In genomic region chr6:91786474-91787184, GRCh38 we compare ENCODE assay signal across 22 cellular contexts.
"Had no signal": no experiment of that assay in that cellular context is flagged by ENCODE, and none has a peak within 500 bp of the region (broad histone marks: within the 10 kb centered on the region; RNA-seq: fewer than 3 reads in every experiment).

No MANE protein-coding gene starts in this region.

- ATAC-seq: activated T-cell treated with anti-CD3 and anti-CD28 coated beads, Interleukin-2, amount 50 U/mL, for 4 hours; left cardiac atrium; natural killer cell treated with Interleukin-12 subunit alpha and Interleukin-12 subunit beta and Interleukin-15 and Interleukin-18, amount 100 ng/mL, for 72 hours; right lobe of liver; stimulated activated naive B cell treated with anti-CD40 and anti-IgM and Interleukin-4, amounts not matched to agents 10 μg/mL and 1 μg/mL and 100 μg/mL, for 72 hours had no signal

- H3K27ac Mint-ChIP-seq: activated naive CD8-positive, alpha-beta T cell; activated T-helper 2 cell treated with anti-CD3 and anti-CD28 coated beads, Interferon-gamma antibody, Interleukin-2, Interleukin-4, amounts not matched to agents 10 μg/mL and 5 μg/mL and 100 μg/mL, durations not matched to agents 14 hours and 24 hours and 36 hours; natural killer cell treated with Interleukin-12 subunit alpha and Interleukin-12 subunit beta and Interleukin-15 and Interleukin-18, amount 100 ng/mL, for 72 hours; stimulated activated naive B cell treated with anti-CD40 and anti-IgM and Interleukin-4, amounts not matched to agents 10 μg/mL and 1 μg/mL and 100 μg/mL, for 72 hours had no signal

- H3K79me2 ChIP-seq: parathyroid adenoma had no signal

- H3K36me3 ChIP-seq: adrenal gland, ascending aorta, right lobe of liver, SJSA1, thoracic aorta, upper lobe of left lung had no signal

- H3K9ac ChIP-seq: parathyroid adenoma had no signal

- H3K36me3 Mint-ChIP-seq: activated naive CD8-positive, alpha-beta T cell; stimulated activated naive B cell treated with anti-CD40 and anti-IgM and Interleukin-4, amounts not matched to agents 10 μg/mL and 1 μg/mL and 100 μg/mL, for 72 hours had no signal

- H3K4me3 ChIP-seq: adrenal gland, ascending aorta, right lobe of liver, SJSA1, thoracic aorta, upper lobe of left lung had no signal

- H3K4me3 Mint-ChIP-seq: activated naive CD8-positive, alpha-beta T cell; activated T-cell treated with anti-CD3 and anti-CD28 coated beads, Interleukin-2, amount 50 U/mL, for 4 hours; natural killer cell treated with Interleukin-12 subunit alpha and Interleukin-12 subunit beta and Interleukin-15 and Interleukin-18, amount 100 ng/mL, for 72 hours; stimulated activated naive B cell treated with anti-CD40 and anti-IgM and Interleukin-4, amounts not matched to agents 10 μg/mL and 1 μg/mL and 100 μg/mL, for 72 hours had no signal

- H3K27ac ChIP-seq: adrenal gland, ascending aorta, epithelial cell of prostate, parathyroid adenoma, right lobe of liver, SJSA1, thoracic aorta, upper lobe of left lung had no signal

- DNase-seq: activated naive CD4-positive, alpha-beta T cell; activated T-cell treated with anti-CD3 and anti-CD28 coated beads, Interleukin-2, amount 50 U/mL, for 4 hours; adrenal gland; cerebellar nuclear complex; cortex of kidney; left cardiac atrium; nucleus accumbens; right lobe of liver; small intestine; stimulated activated CD4-positive, alpha-beta T cell treated with anti-CD3 and anti-CD28 coated beads, Interleukin-2, amount 100 ng/mL, for 24 hours; stimulated activated naive B cell treated with anti-CD40 and anti-IgM and Interleukin-4, amounts not matched to agents 10 μg/mL and 1 μg/mL and 100 μg/mL, for 72 hours; T-helper 9 cell; upper lobe of left lung had no signal

- FAIRE-seq: bronchial epithelial cell, small intestine had no signal

- H3K4me1 Mint-ChIP-seq: stimulated activated naive B cell treated with anti-CD40 and anti-IgM and Interleukin-4, amounts not matched to agents 10 μg/mL and 1 μg/mL and 100 μg/mL, for 72 hours had no signal

- H2AFZ ChIP-seq: parathyroid adenoma had no signal

- H3K27me3 Mint-ChIP-seq: activated naive CD8-positive, alpha-beta T cell; natural killer cell treated with Interleukin-12 subunit alpha and Interleukin-12 subunit beta and Interleukin-15 and Interleukin-18, amount 100 ng/mL, for 72 hours; stimulated activated naive B cell treated with anti-CD40 and anti-IgM and Interleukin-4, amounts not matched to agents 10 μg/mL and 1 μg/mL and 100 μg/mL, for 72 hours had no signal

- H3K27me3 ChIP-seq: adrenal gland, ascending aorta, right lobe of liver, SJSA1, upper lobe of left lung had no signal

- H3K9me3 ChIP-seq: adrenal gland, ascending aorta, right lobe of liver, SJSA1, thoracic aorta, upper lobe of left lung had no signal

- H3K4me1 ChIP-seq: adrenal gland, ascending aorta, parathyroid adenoma, right lobe of liver, SJSA1, upper lobe of left lung had no signal
